8 cellular contexts compared by ENCODE assay signal in genomic region chr6:6007311-6008113, GRCh38. TPM values are rescaled to one million over a fixed set of nuclear protein-coding genes. Genes with fewer than 3 reads are reported as not detected.
A peak's percentile ranks its signal among the peaks of the same experiment; 100 is the strongest.
DNase-seq lines count a peak whose midpoint lies in the region; ATAC-seq, FAIRE-seq and TF ChIP-seq lines count a peak whose summit lies in the region.

No MANE protein-coding gene starts in this region.

- no peak overlapping the region for H2AFZ ChIP-seq in astrocyte (ENCODE audit: low read depth, low read length)

- H3K36me3 ChIP-seq in astrocyte (ENCODE audit: insufficient read depth, low read length) (no peaks in the 10 kb centered on the region), thyroid gland (no peaks in the 10 kb centered on the region)

- H3K79me2 ChIP-seq in astrocyte (ENCODE audit: insufficient read depth, low read length) = no peaks in the 10 kb centered on the region

- ATAC-seq in GM18868 (IDR thresholded peaks at IDR 0.05; ENCODE audit: unreplicated experiment) (peak; percentile 36), left lobe of liver (peak; percentile 26), HG02970 (IDR thresholded peaks at IDR 0.05; ENCODE audit: low FRiP score, unreplicated experiment) (no peak), HG03378 (IDR thresholded peaks at IDR 0.05; ENCODE audit: unreplicated experiment) (no peak)

- H3K27me3 ChIP-seq in astrocyte (ENCODE audit: insufficient read depth, low read length) (peaks cover 70% of the 10 kb centered on the region), thyroid gland (peaks cover 61% of the 10 kb centered on the region)

- peak overlapping the region; percentile 86 for H3K4me3 Mint-ChIP-seq in astrocyte (ENCODE audit: unreplicated experiment)

- H3K4me1 ChIP-seq in astrocyte (ENCODE audit: insufficient read depth, low read length) = peaks cover 20% of the 10 kb centered on the region
- H3K4me1 ChIP-seq in thyroid gland = peaks cover 16 to 49% of the 10 kb centered on the region in 2 donors

- 3 to 5% methylated on average over 27 to 52 of the region's 60 CpGs for WGBS in thyroid gland, 2 donors

- peak overlapping the region; percentile 43 for H3K4me3 ChIP-seq in astrocyte (ENCODE audit: insufficient read depth, low read depth, low read length)
- H3K4me3 ChIP-seq in thyroid gland (replicated peaks in 1 of 3) = peak overlapping the region in 1 of 3 donors; percentile 29

- H3K27me3 Mint-ChIP-seq in astrocyte (ENCODE audit: low read depth, unreplicated experiment) = peaks cover 38% of the 10 kb centered on the region

- H3K27ac ChIP-seq in C4-2B = peak overlapping the region; percentile 59
- no peak overlapping the region for H3K27ac ChIP-seq in astrocyte (ENCODE audit: low read depth, low read length)
- H3K27ac ChIP-seq in thyroid gland = peak overlapping the region in 2 of 3 donors; percentile 3 to 55

- peaks cover 20% of the 10 kb centered on the region for H4K20me1 ChIP-seq in astrocyte (ENCODE audit: insufficient read depth, low read length)

- H3K9me3 ChIP-seq in astrocyte (ENCODE audit: insufficient read depth, low read depth, low read length) (no peaks in the 10 kb centered on the region), thyroid gland (no peaks in the 10 kb centered on the region)

- H3K9ac ChIP-seq in astrocyte (ENCODE audit: low read length) = no peak overlapping the region

- TF ChIP-seq POLR2A in thyroid gland (IDR thresholded peaks at IDR 0.05) = no peak

- no peak for TF ChIP-seq CTCF in C4-2B (conservative IDR thresholded peaks at IDR 0.05)
- no peak for TF ChIP-seq CTCF in astrocyte (IDR thresholded peaks at IDR 0.05; ENCODE audit: insufficient read depth, low read depth, low read length)
- TF ChIP-seq CTCF in thyroid gland (IDR thresholded peaks at IDR 0.05) = no peak

- intact Hi-C loops in thyroid gland (cut with DNase I) = no loop called here

- H3K4me2 ChIP-seq in astrocyte (ENCODE audit: low read length) = peak overlapping the region; percentile 86

- no peaks in the 10 kb centered on the region for H3K9me3 Mint-ChIP-seq in astrocyte (ENCODE audit: unreplicated experiment)

- no peak for FAIRE-seq in astrocyte (lab: Jason Lieb, UNC)

- peaks cover 3% of the 10 kb centered on the region for H3K4me1 Mint-ChIP-seq in astrocyte (ENCODE audit: low read depth, unreplicated experiment)

- peaks cover 3% of the 10 kb centered on the region for H3K36me3 Mint-ChIP-seq in astrocyte (ENCODE audit: low read depth, unreplicated experiment)

- DNase-seq in NCI-H524 treated with DMSO at 0.1 percent for 48 hours (lab: John Stamatoyannopoulos, UW) (peak; percentile 47), astrocyte (ENCODE audit: low read depth) (no peak), left lobe of liver (ENCODE audit: low spot score) (no peak), thyroid gland (no peak)

- peak overlapping the region; percentile 91 for H3K27ac Mint-ChIP-seq in astrocyte (ENCODE audit: unreplicated experiment)

RNA-seq across cellular contexts. Expression of gene NRN1, which starts 0.8 kb away (rescaled TPM):
- total RNA-seq in astrocyte (0.82 and 1.0 TPM in 2 replicates), left lobe of liver (1.8 TPM), thyroid gland (10 to 100 TPM in 1 of 4 donors, 1 to 10 TPM in 3; 1.1 to 10.3 (median 6.2) TPM)

Comparison
In these comparisons a context has a peak if more than half of its experiments do, and no peak if none do; other contexts are left out.
1. ATAC-seq: peak in GM18868 (single experiment) and left lobe of liver (single experiment); none in HG02970 (single experiment) and HG03378 (single experiment).